In the genomic region with DNA sequence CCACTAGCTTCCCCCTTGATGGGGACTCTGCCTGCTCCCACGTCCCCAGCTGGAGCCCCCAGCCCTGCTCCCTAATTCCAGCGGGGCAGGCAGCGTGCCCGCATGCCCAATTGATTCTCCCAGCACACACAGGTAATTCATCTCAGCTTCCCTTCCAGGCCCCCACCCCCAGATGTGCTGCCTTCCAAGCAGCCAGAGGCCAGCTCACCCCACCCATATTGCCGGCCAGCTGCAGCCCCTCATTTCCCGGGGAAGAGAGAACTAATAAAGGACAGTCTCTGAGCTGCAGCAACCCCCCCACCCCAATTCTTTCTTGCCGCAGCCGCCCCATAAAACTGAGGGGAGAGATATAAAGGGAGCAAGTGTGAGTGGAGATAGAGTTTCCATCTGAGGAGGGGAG, we compare ENCODE assay signal across 28 cellular contexts.
"Had no signal": no experiment of that assay in that cellular context is flagged by ENCODE, and none has a peak within 500 bp of the region (broad histone marks: within the 10 kb centered on the region; RNA-seq: fewer than 3 reads in every experiment).

No MANE protein-coding gene starts in this region.

- ATAC-seq: naive thymus-derived CD4-positive, alpha-beta T cell; natural killer cell; psoas muscle; right cardiac atrium; right lobe of liver; stimulated activated memory B cell treated with anti-CD40 and anti-IgM and Interleukin-4, amounts not matched to agents 10 μg/mL and 1 μg/mL and 100 μg/mL, for 72 hours; stimulated activated naive CD8-positive, alpha-beta T cell treated with anti-CD3 and anti-CD28 coated beads, Interleukin-15, amount 100 ng/mL, for 72 hours; stimulated activated naive CD8-positive, alpha-beta T cell treated with anti-CD3 and anti-CD28 coated beads, Interleukin-15, Interleukin-2, amounts not matched to agents 100 U/mL and 50 U/mL, for 24 hours; upper lobe of right lung had no signal

- H3K9me3 ChIP-seq: ovary, psoas muscle, right lobe of liver, sigmoid colon, suprapubic skin, testis, tibial artery, transverse colon, upper lobe of right lung, vagina had no signal

- H3K9ac ChIP-seq: parathyroid adenoma had no signal

- H2AFZ ChIP-seq: parathyroid adenoma had no signal

- DNase-seq: naive thymus-derived CD4-positive, alpha-beta T cell; natural killer cell; occipital lobe; ovary; psoas muscle; right lobe of liver; sigmoid colon; small intestine; stimulated activated CD4-positive, alpha-beta T cell treated with anti-CD3 and anti-CD28 coated beads, Interleukin-12 subunit alpha, Interleukin-12 subunit beta, amount 100 ng/mL, for 4 hours; stimulated activated CD4-positive, alpha-beta T cell treated with anti-CD3 and anti-CD28 coated beads, Interleukin-1b, Interleukin-23, amount 100 ng/mL, for 48 hours; stimulated activated CD4-positive, alpha-beta T cell treated with anti-CD3 and anti-CD28 coated beads, Interleukin-4, amount 100 ng/mL, for 1 hour; stimulated activated CD4-positive, alpha-beta T cell treated with anti-CD3 and anti-CD28 coated beads, Interleukin-4, amount 100 ng/mL, for 4 hours; stimulated activated CD8-positive, alpha-beta memory T cell treated with anti-CD3 and anti-CD28 coated beads, Interleukin-4, amount 100 ng/mL, for 48 hours; stimulated activated naive CD4-positive, alpha-beta T cell; stimulated activated naive CD8-positive, alpha-beta T cell treated with anti-CD3 and anti-CD28 coated beads, Interleukin-15, amount 100 ng/mL, for 72 hours; stimulated activated naive CD8-positive, alpha-beta T cell treated with anti-CD3 and anti-CD28 coated beads, Interleukin-15, Interleukin-2, amounts not matched to agents 100 U/mL and 50 U/mL, for 24 hours; substantia nigra; testis; tibial artery; transverse colon; upper lobe of right lung had no signal

- H3K4me3 Mint-ChIP-seq: naive thymus-derived CD4-positive, alpha-beta T cell; natural killer cell; stimulated activated memory B cell treated with anti-CD40 and anti-IgM and Interleukin-4, amounts not matched to agents 10 μg/mL and 1 μg/mL and 100 μg/mL, for 72 hours; stimulated activated naive CD8-positive, alpha-beta T cell treated with anti-CD3 and anti-CD28 coated beads, Interleukin-15, amount 100 ng/mL, for 72 hours; type B pancreatic cell had no signal

- H3K9me3 Mint-ChIP-seq: natural killer cell; stimulated activated memory B cell treated with anti-CD40 and anti-IgM and Interleukin-4, amounts not matched to agents 10 μg/mL and 1 μg/mL and 100 μg/mL, for 72 hours; stimulated activated naive CD8-positive, alpha-beta T cell treated with anti-CD3 and anti-CD28 coated beads, Interleukin-15, amount 100 ng/mL, for 72 hours; type B pancreatic cell had no signal

- H3K4me1 Mint-ChIP-seq: stimulated activated memory B cell treated with anti-CD40 and anti-IgM and Interleukin-4, amounts not matched to agents 10 μg/mL and 1 μg/mL and 100 μg/mL, for 72 hours had no signal

- H3K27ac ChIP-seq: ovary, parathyroid adenoma, psoas muscle, right lobe of liver, sigmoid colon, suprapubic skin, testis, tibial artery, transverse colon, upper lobe of right lung, vagina had no signal

- H3K27me3 Mint-ChIP-seq: naive thymus-derived CD4-positive, alpha-beta T cell; stimulated activated naive CD8-positive, alpha-beta T cell treated with anti-CD3 and anti-CD28 coated beads, Interleukin-15, amount 100 ng/mL, for 72 hours; type B pancreatic cell had no signal

- H3K27me3 ChIP-seq: ovary, right lobe of liver, sigmoid colon, suprapubic skin, testis, tibial artery, transverse colon, upper lobe of right lung, vagina had no signal

- H3K27ac Mint-ChIP-seq: natural killer cell; progenitor cell of endocrine pancreas; stimulated activated memory B cell treated with anti-CD40 and anti-IgM and Interleukin-4, amounts not matched to agents 10 μg/mL and 1 μg/mL and 100 μg/mL, for 72 hours; stimulated activated naive CD8-positive, alpha-beta T cell treated with anti-CD3 and anti-CD28 coated beads, Interleukin-15, amount 100 ng/mL, for 72 hours; type B pancreatic cell had no signal

- H3K4me3 ChIP-seq: ovary, psoas muscle, right lobe of liver, sigmoid colon, suprapubic skin, testis, tibial artery, transverse colon, upper lobe of right lung, vagina had no signal

- H3K36me3 Mint-ChIP-seq: naive thymus-derived CD4-positive, alpha-beta T cell; natural killer cell; stimulated activated memory B cell treated with anti-CD40 and anti-IgM and Interleukin-4, amounts not matched to agents 10 μg/mL and 1 μg/mL and 100 μg/mL, for 72 hours; type B pancreatic cell had no signal

- H3K36me3 ChIP-seq: ovary, right lobe of liver, sigmoid colon, suprapubic skin, tibial artery, transverse colon, upper lobe of right lung, vagina had no signal
